Comparison of ENCODE assay signal across 12 cellular contexts in the genomic region with DNA sequence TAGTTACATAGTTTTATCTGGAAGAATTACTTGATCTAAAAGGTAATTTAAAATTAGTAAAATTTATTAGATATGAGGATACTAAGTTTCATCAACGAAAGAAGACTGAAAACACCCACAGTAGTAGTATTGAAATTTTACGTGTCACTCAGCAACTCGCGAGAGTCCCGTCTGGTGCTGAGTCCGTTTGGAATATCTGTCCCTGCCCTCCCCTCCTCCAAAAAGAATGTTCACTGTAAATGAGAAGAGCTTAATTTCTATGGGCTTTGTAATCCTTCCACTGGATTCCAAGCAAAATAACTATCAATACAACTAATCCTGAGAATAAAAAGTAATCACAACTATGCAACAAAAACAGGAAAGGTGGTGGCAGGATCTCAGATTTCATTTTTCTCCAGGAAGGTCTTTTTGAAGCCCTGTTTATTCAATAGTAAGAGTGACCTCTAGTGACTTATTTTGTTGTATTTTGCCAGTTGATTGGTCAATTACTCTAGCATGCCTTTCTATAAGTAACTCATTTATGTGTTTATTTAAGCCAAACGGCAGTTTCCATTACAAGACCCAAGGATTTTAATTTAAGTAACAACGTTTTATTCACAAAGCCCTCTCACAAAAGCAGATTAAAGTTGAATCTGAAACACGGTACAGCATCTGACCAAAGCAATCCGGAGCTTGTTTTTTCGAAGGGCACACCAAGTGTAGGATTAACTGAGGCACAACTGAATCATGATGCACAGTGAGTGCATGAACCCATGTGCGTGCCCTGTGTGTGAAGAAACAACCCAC. TPM values are rescaled to one million over a fixed set of nuclear protein-coding genes. Genes with fewer than 3 reads are reported as not detected.
DNase-seq lines count a peak whose midpoint lies in the region; ATAC-seq and TF ChIP-seq lines count a peak whose summit lies in the region.
"Not testable (repeated sequence)": the region's sequence is repeated elsewhere in the genome, so short reads cannot be mapped to it uniquely, and the experiment has no call there.
"Had no signal": no experiment of that assay in that cellular context is flagged by ENCODE, and none has a peak within 500 bp of the region (broad histone marks: within the 10 kb centered on the region; RNA-seq: fewer than 3 reads in every experiment).

No MANE protein-coding gene starts in this region.

- ATAC-seq in RWPE2 (ENCODE audit: low read depth); lower lobe of right lung: not testable (repeated sequence)

- H3K27me3 ChIP-seq in MG63; RWPE2 (ENCODE audit: insufficient read depth, poor library complexity, severe bottlenecking); mammary epithelial cell (ENCODE audit: insufficient read depth, low read length); lower lobe of right lung (ENCODE audit: low read depth): not testable (repeated sequence)

- not testable (repeated sequence) for H3K4me1 Mint-ChIP-seq in progenitor cell of endocrine pancreas (ENCODE audit: low read depth)
- peaks cover 11% of the 10 kb centered on the region for H3K4me1 Mint-ChIP-seq in type B pancreatic cell (ENCODE audit: unreplicated experiment)

- not testable (repeated sequence) for H3K79me2 ChIP-seq in mammary epithelial cell (ENCODE audit: insufficient read depth, low read length)

- H3K27ac Mint-ChIP-seq in progenitor cell of endocrine pancreas, type B pancreatic cell: not testable (repeated sequence)

- DNase-seq in DMS53 (lab: John Stamatoyannopoulos, UW) (peak; percentile 15), MG63 (peak; percentile 48), mammary epithelial cell (peak; percentile 65), fibroblast of villous mesenchyme (ENCODE audit: low read depth) (peak; percentile 0)
- not testable (repeated sequence) for DNase-seq in RWPE2 (ENCODE audit: low spot score); lower lobe of right lung; progenitor cell of endocrine pancreas (ENCODE audit: low spot score, unreplicated experiment); type B pancreatic cell (ENCODE audit: extremely low spot score, unreplicated experiment)

- H4K20me1 ChIP-seq in mammary epithelial cell (ENCODE audit: insufficient read depth, low read length): not testable (repeated sequence)

- peaks cover 15% of the 10 kb centered on the region for H3K27me3 Mint-ChIP-seq in progenitor cell of endocrine pancreas
- peaks cover 15% of the 10 kb centered on the region for H3K27me3 Mint-ChIP-seq in type B pancreatic cell

- peak; percentile 46 for TF ChIP-seq CTCF in RWPE2 (IDR thresholded peaks at IDR 0.05; ENCODE audit: poor library complexity, severe bottlenecking)
- not testable (repeated sequence) for TF ChIP-seq CTCF in mammary epithelial cell (conservative IDR thresholded peaks at IDR 0.05 in 1 of 2, IDR thresholded peaks at IDR 0.05 in 1 of 2; ENCODE audit: extremely low read depth in 1 of 2, insufficient read depth in 1 of 2, low read depth in 1 of 2, low read length in 2 of 2); fibroblast of villous mesenchyme (IDR thresholded peaks at IDR 0.05; ENCODE audit: insufficient read depth, low read depth, low read length); lower lobe of right lung (IDR thresholded peaks at IDR 0.05); progenitor cell of endocrine pancreas (IDR thresholded peaks at IDR 0.05; ENCODE audit: unreplicated experiment); type B pancreatic cell (conservative IDR thresholded peaks at IDR 0.05)

- BruUV-seq in mammary epithelial cell (replicated peaks; lab: Mats Ljungman, UMichigan): not testable (repeated sequence)

- H3K4me3 Mint-ChIP-seq in progenitor cell of endocrine pancreas (ENCODE audit: low read depth) (peak overlapping the region; percentile 58), type B pancreatic cell (peak overlapping the region; percentile 86)

- CTCF ChIA-PET in mammary epithelial cell (lab: Charles Lee; ENCODE audit: low non-redundant PET): interaction anchor here (0.6 kb wide), 1 partner anchor 334 kb away, joined by 3 read pairs; no protein-coding TSS in a partner anchor

- peak overlapping the region; percentile 94 for H3K4me2 ChIP-seq in mammary epithelial cell (ENCODE audit: insufficient read depth, low read depth, low read length)

- H3K36me3 ChIP-seq in MG63; RWPE2 (ENCODE audit: low read depth); mammary epithelial cell (ENCODE audit: insufficient read depth, low read length); lower lobe of right lung: not testable (repeated sequence)

- not testable (repeated sequence) for H3K36me3 Mint-ChIP-seq in progenitor cell of endocrine pancreas (ENCODE audit: insufficient read depth); type B pancreatic cell

- 6% methylated on average over 7 of the region's 12 CpGs for WGBS in mammary epithelial cell (ENCODE audit: low coverage, missing lambda C conversion rate)

- in situ Hi-C loops in mammary epithelial cell (cut with MboI; ENCODE audit: low sequenced_read_pairs in 2 of 2): not testable (repeated sequence)

- H3K4me1 ChIP-seq in RWPE2 (ENCODE audit: insufficient read depth, poor library complexity, severe bottlenecking); mammary epithelial cell (ENCODE audit: insufficient read depth, low read length); lower lobe of right lung: not testable (repeated sequence)

- not testable (repeated sequence) for H3K27ac ChIP-seq in RWPE2 (ENCODE audit: poor library complexity, severe bottlenecking); lower lobe of right lung
- H3K27ac ChIP-seq in mammary epithelial cell (ENCODE audit: insufficient read depth, low read depth, low read length): peak overlapping the region; percentile 51

- H3K9me3 Mint-ChIP-seq in progenitor cell of endocrine pancreas (ENCODE audit: low read depth); type B pancreatic cell: not testable (repeated sequence)

- H3K9me3 ChIP-seq in MG63; RWPE2 (ENCODE audit: severe bottlenecking); mammary epithelial cell (replicated peaks; ENCODE audit: insufficient read depth, low read length); lower lobe of right lung: not testable (repeated sequence)

- peak overlapping the region; percentile 88 for H2AFZ ChIP-seq in mammary epithelial cell (ENCODE audit: low read depth, low read length)

- H3K9ac ChIP-seq in mammary epithelial cell (ENCODE audit: insufficient read depth, low read length): peak overlapping the region; percentile 53

- H3K4me3 ChIP-seq in MG63 (peak overlapping the region; percentile 45), RWPE2 (ENCODE audit: severe bottlenecking) (peak overlapping the region; percentile 30), mammary epithelial cell (replicated peaks in 1 of 3; ENCODE audit: insufficient read depth in 1 of 3, low read depth in 2 of 3, low read length in 3 of 3) (peak overlapping the region; percentile 52 to 71 (median 70)), lower lobe of right lung (peak overlapping the region; percentile 29)
- not testable (repeated sequence) for H3K4me3 ChIP-seq in fibroblast of villous mesenchyme (ENCODE audit: low read depth, low read length)

- dilution Hi-C loops in mammary epithelial cell (cut with HindIII; ENCODE audit: low sequenced_read_pairs): not testable (repeated sequence)

- intact Hi-C loops in mammary epithelial cell (cut with micrococcal nuclease); lower lobe of right lung (cut with DNase I): not testable (repeated sequence)

RNA-seq across cellular contexts. Expression of a gene that starts 2.0 kb away (rescaled TPM):
- 12.2 and 15.7 TPM in 2 replicates for total RNA-seq in MG63 (2014; rRNA removed; shearing (Covaris generic); ENCODE audit: low replicate concordance)
- 10 to 100 TPM; 22.8 to 38.0 TPM for total RNA-seq in mammary epithelial cell
- polyA plus RNA-seq in mammary epithelial cell: 6.9 TPM
- 20.4 TPM for polyA minus RNA-seq in mammary epithelial cell
- total RNA-seq in fibroblast of villous mesenchyme: under 0.01 and 0.97 TPM in 2 replicates
- 11.1 TPM for total RNA-seq in lower lobe of right lung
- 7.0 and 7.4 TPM in 2 replicates for total RNA-seq in progenitor cell of endocrine pancreas
- 4.5 and 29.7 TPM in 2 replicates for total RNA-seq in type B pancreatic cell (ENCODE audit: low replicate concordance)

RNA-seq across cellular contexts. Expression of a gene that starts 56.2 kb away (rescaled TPM):
- not detected in 2 replicates for total RNA-seq in MG63 (2014; rRNA removed; shearing (Covaris generic); ENCODE audit: low replicate concordance)
- not detected for total RNA-seq in mammary epithelial cell
- polyA plus RNA-seq in mammary epithelial cell: not detected
- not detected for polyA minus RNA-seq in mammary epithelial cell
- not detected in 2 replicates for total RNA-seq in fibroblast of villous mesenchyme
- total RNA-seq in lower lobe of right lung: not detected
- total RNA-seq in progenitor cell of endocrine pancreas: not detected in 2 replicates
- total RNA-seq in type B pancreatic cell (ENCODE audit: low replicate concordance): not detected in 2 replicates
- total RNA-seq: colonic mucosa, myocyte, smooth muscle cell had no signal
- polyA plus RNA-seq: BJ, smooth muscle cell had no signal
